Comparison of ENCODE assay signal across 8 cellular contexts in the genomic region with DNA sequence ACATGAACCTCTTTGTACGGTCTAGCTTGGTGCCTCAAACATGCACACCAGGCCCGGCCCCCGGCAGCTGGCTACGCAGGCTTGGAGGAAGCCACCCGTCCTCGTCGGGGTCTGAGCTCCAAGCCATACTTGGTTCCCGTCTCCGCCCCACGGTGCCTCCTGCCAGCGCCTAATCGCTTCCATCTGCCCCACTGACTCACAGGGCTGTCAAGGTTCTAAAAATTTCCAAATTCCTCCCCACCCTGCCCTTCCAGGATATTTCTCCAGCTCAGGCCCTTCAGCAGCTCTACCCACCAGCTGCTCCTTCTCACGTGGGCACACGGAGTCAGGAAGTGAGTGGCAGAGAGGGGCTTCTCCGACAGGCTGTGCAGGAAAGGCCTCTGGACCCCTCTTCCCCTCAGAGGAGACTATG. TPM values are rescaled to one million over a fixed set of nuclear protein-coding genes. Genes with fewer than 3 reads are reported as not detected.
DNase-seq lines count a peak whose midpoint lies in the region; ATAC-seq and TF ChIP-seq lines count a peak whose summit lies in the region.
"Had no signal": no experiment of that assay in that cellular context is flagged by ENCODE, and none has a peak within 500 bp of the region (broad histone marks: within the 10 kb centered on the region; RNA-seq: fewer than 3 reads in every experiment).

No MANE protein-coding gene starts in this region.

- no peak for TF ChIP-seq EP300 in upper lobe of left lung (IDR thresholded peaks at IDR 0.05)

- no peaks in the 10 kb centered on the region for H3K79me2 ChIP-seq in H9 (ENCODE audit: insufficient read depth, low read length)

- WGBS in H9 (ENCODE audit: extremely low coverage, insufficient read length, low lambda C conversion rate): no CpG with 5 or more reads among the region's 15 CpGs
- 84 to 85% methylated on average over 15 of the region's 15 CpGs for WGBS in upper lobe of left lung, 2 donors

- H3K56ac ChIP-seq in H9 (ENCODE audit: insufficient read length, low read depth, low read length): no peak overlapping the region

- no peak overlapping the region for H3K4me3 Mint-ChIP-seq in H9

- peaks cover 6 to 18% of the 10 kb centered on the region in 2 experiments for H3K4me1 Mint-ChIP-seq in H9

- no peak overlapping the region for H4K91ac ChIP-seq in H9 (ENCODE audit: insufficient read length, low read depth, low read length)

- no peak overlapping the region for H2BK15ac ChIP-seq in H9 (ENCODE audit: low read depth, low read length)

- H3K27me3 ChIP-seq in H9 (ENCODE audit: insufficient read depth, low read length) (no peaks in the 10 kb centered on the region; the same call in 1 of the 2 replicates), adipocyte (replicated peaks; ENCODE audit: control insufficient read depth, insufficient read depth, low read length) (no peaks in the 10 kb centered on the region), upper lobe of left lung (no peaks in the 10 kb centered on the region)
- H3K27me3 ChIP-seq in effector memory CD4-positive, alpha-beta T cell (replicated peaks; ENCODE audit: control insufficient read depth, insufficient read depth, low read length, poor library complexity, severe bottlenecking): no peaks in the 10 kb centered on the region

- no peak overlapping the region for H2BK120ac ChIP-seq in H9 (ENCODE audit: low read depth, low read length, poor library complexity, severe bottlenecking)

- no peak overlapping the region for H3K4ac ChIP-seq in H9 (ENCODE audit: low read depth, low read length)

- H3K23me2 ChIP-seq in H9 (ENCODE audit: insufficient read length, low read depth, low read length, poor library complexity, severe bottlenecking): no peaks in the 10 kb centered on the region

- in situ Hi-C loops in KBM-7 (cut with MboI; ENCODE audit: low pct_unique_long_range_greater_than_20kb, low sequenced_read_pairs): no loop called here

- H3K9me3 Mint-ChIP-seq in H9: peaks cover 14 to 21% of the 10 kb centered on the region in 2 experiments; a peak in 4 of 5 replicates

- H3K79me1 ChIP-seq in H9 (ENCODE audit: insufficient read depth, low read depth, low read length, poor library complexity, severe bottlenecking): no peaks in the 10 kb centered on the region

- no peak overlapping the region for H2BK20ac ChIP-seq in H9 (ENCODE audit: low read depth, low read length, poor library complexity, severe bottlenecking)

- no peak overlapping the region for H3K9ac ChIP-seq in H9 (ENCODE audit: extremely low read depth, insufficient read length, low read length)
- H3K9ac ChIP-seq in adipocyte (ENCODE audit: low read length): peak overlapping the region; percentile 78

- H2AK5ac ChIP-seq in H9 (ENCODE audit: insufficient read length, low read length): no peak overlapping the region

- no peaks in the 10 kb centered on the region for H4K20me1 ChIP-seq in H9 (ENCODE audit: control insufficient read depth, insufficient read depth, insufficient read length)

- no peaks in the 10 kb centered on the region for H3K27me3 Mint-ChIP-seq in H9 (ENCODE audit: low read depth)

- H3K27ac Mint-ChIP-seq in H9: peak overlapping the region in 1 of 3 experiments; percentile 80; a peak in 1 of 7 replicates

- peaks cover 4 to 17% (median 7%) of the 10 kb centered on the region in 3 experiments; a peak in 5 of 7 replicates for H3K36me3 Mint-ChIP-seq in H9 (ENCODE audit: insufficient read depth in 1 of 3, low read depth in 3 of 3)

- no peak overlapping the region for H4K5ac ChIP-seq in H9 (ENCODE audit: insufficient read length, low read depth, low read length)

- no peak overlapping the region for H2AFZ ChIP-seq in H9 (ENCODE audit: low read length)

- no peaks in the 10 kb centered on the region for H3K9me3 ChIP-seq in H9 (ENCODE audit: control insufficient read depth, low read depth, low read length)
- H3K9me3 ChIP-seq in adipocyte (ENCODE audit: control insufficient read depth, low read length): no peaks in the 10 kb centered on the region
- H3K9me3 ChIP-seq in upper lobe of left lung: no peaks in the 10 kb centered on the region
- H3K9me3 ChIP-seq in effector memory CD4-positive, alpha-beta T cell (ENCODE audit: control insufficient read depth, low read length): no peaks in the 10 kb centered on the region

- no peak overlapping the region for H2BK5ac ChIP-seq in H9 (ENCODE audit: insufficient read length, low read length)

- H4K8ac ChIP-seq in H9 (replicated peaks; ENCODE audit: insufficient read length, low read depth, low read length): no peak overlapping the region

- no peak for DNase-seq in H9
- DNase-seq in adipocyte (ENCODE audit: low read depth): peak; percentile 97
- DNase-seq in hepatic stellate cell (ENCODE audit: low spot score): peak; percentile 85
- peak in 1 of 2 donors; percentile 86 for DNase-seq in upper lobe of left lung
- no peak for DNase-seq in effector memory CD4-positive, alpha-beta T cell
- DNase-seq in glomerular visceral epithelial cell (ENCODE audit: extremely low spot score): no peak
- DNase-seq in KBM-7: no peak
- DNase-seq: retina had no signal

- H3K4me3 ChIP-seq in adipocyte (ENCODE audit: low read length) (peak overlapping the region; percentile 21), upper lobe of left lung (no peak overlapping the region)
- H3K4me3 ChIP-seq in effector memory CD4-positive, alpha-beta T cell (ENCODE audit: insufficient read depth, low read depth, low read length, poor library complexity, severe bottlenecking): no peak overlapping the region

- H3K36me3 ChIP-seq in adipocyte (ENCODE audit: control insufficient read depth, insufficient read depth, low read length, severe bottlenecking): no peaks in the 10 kb centered on the region
- no peaks in the 10 kb centered on the region for H3K36me3 ChIP-seq in upper lobe of left lung
- H3K36me3 ChIP-seq in effector memory CD4-positive, alpha-beta T cell (ENCODE audit: control insufficient read depth, insufficient read depth, low read length): no peaks in the 10 kb centered on the region

- H3K23ac ChIP-seq in H9 (ENCODE audit: insufficient read length, low read depth, low read length): no peak overlapping the region

- TF ChIP-seq CTCF in H9 (conservative IDR thresholded peaks at IDR 0.05): no peak
- no peak for TF ChIP-seq CTCF in upper lobe of left lung (IDR thresholded peaks at IDR 0.05)

- H3T11ph ChIP-seq in H9 (ENCODE audit: low read length): no peak overlapping the region

- H3K4me1 ChIP-seq in H9 (ENCODE audit: insufficient read depth, low read length) (peaks cover 2% of the 10 kb centered on the region; the same call in 1 of the 2 replicates), adipocyte (ENCODE audit: control insufficient read depth, insufficient read depth, low read length) (peaks cover 49% of the 10 kb centered on the region), upper lobe of left lung (no peaks in the 10 kb centered on the region)
- no peaks in the 10 kb centered on the region for H3K4me1 ChIP-seq in effector memory CD4-positive, alpha-beta T cell (ENCODE audit: control insufficient read depth, insufficient read depth, low read length, poor library complexity, severe bottlenecking)

- H3K27ac ChIP-seq in H9 (ENCODE audit: insufficient read length, low read depth, low read length) (no peak overlapping the region), upper lobe of left lung (peak overlapping the region in 3 of 4 donors; percentile 41 to 65 (median 64))
- H3K27ac ChIP-seq in effector memory CD4-positive, alpha-beta T cell (ENCODE audit: insufficient read depth, low read length, poor library complexity, severe bottlenecking): no peak overlapping the region

- ATAC-seq in upper lobe of left lung (ENCODE audit: low FRiP score in 2 of 2): peak in 1 of 2 donors; percentile 79

- H3K4me2 ChIP-seq in H9 (ENCODE audit: insufficient read depth, insufficient read length, low read length): no peak overlapping the region

- peak overlapping the region; percentile 32 for H3K18ac ChIP-seq in H9 (ENCODE audit: insufficient read length, low read depth, low read length)

- no peak for TF ChIP-seq POLR2A in upper lobe of left lung (IDR thresholded peaks at IDR 0.05)

- H2BK12ac ChIP-seq in H9 (ENCODE audit: insufficient read length, low read depth, low read length): no peak overlapping the region

- H3K14ac ChIP-seq in H9 (ENCODE audit: insufficient read depth, low read length): no peak overlapping the region; the same call in 1 of the 2 replicates

RNA-seq across cellular contexts. Expression of a gene that starts 38.8 kb away (rescaled TPM):
- not detected in 2 replicates for total RNA-seq in H9 (2021)
- total RNA-seq in upper lobe of left lung: not detected

RNA-seq across cellular contexts. Expression of a gene that starts 57.4 kb away (rescaled TPM):
- total RNA-seq in H9 (2021): 13.5 and 14.9 TPM in 2 replicates
- 10 to 100 TPM in 2 of 6 donors, 1 to 10 TPM in 4; 3.0 to 23.0 (median 7.2) TPM for total RNA-seq in upper lobe of left lung

Comparison
In these comparisons a context has a peak if more than half of its experiments do, and no peak if none do; other contexts are left out.
1. DNase-seq: peak in adipocyte (single experiment) and hepatic stellate cell (single experiment); none in H9 (single experiment), effector memory CD4-positive, alpha-beta T cell (0 of 3), glomerular visceral epithelial cell (single experiment) and KBM-7 (single experiment).
2. H3K27ac ChIP-seq: peak in upper lobe of left lung (3 of 4); none in H9 (single experiment) and effector memory CD4-positive, alpha-beta T cell (single experiment).